Comparison of ENCODE assay signal across 8 cellular contexts in the genomic region with DNA sequence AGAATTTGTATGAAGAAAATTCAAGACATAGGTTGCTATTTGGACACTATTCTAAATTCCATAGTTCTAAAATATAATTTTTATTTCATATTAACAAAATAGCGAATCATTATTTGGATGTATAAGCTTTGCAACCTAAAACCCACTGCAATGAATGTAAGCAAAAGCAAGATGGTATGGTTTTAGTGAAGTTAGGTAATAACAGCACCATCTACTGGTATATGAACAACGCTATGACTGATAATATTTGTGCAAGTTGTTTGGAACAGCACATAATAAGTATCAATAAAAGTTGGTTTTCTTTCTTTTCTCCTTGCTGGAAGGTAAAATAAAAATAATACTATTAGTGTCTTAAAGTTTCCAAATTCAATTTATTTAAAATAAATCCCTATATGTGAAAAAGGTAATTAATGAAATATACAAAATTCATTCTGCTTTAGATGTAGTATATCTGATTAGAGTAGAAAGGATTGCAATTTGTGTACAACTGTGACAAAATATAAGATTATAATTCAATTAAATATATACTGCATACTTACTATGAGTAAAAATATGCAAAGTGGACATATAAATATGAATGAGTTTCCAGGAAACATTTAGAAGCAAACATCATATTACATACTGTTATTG.
DNase-seq lines count a peak whose midpoint lies in the region; ATAC-seq and TF ChIP-seq lines count a peak whose summit lies in the region.

No MANE protein-coding gene starts in this region.

- DNase-seq in DMS153 treated with DMSO at 0.1 percent for 48 hours (lab: John Stamatoyannopoulos, UW; ENCODE audit: unreplicated experiment) (peak; percentile 24), NCI-H1105 treated with DMSO at 0.1 percent for 48 hours (lab: John Stamatoyannopoulos, UW) (peak; percentile 66), amniotic stem cell (lab: John Stamatoyannopoulos, UW) (peak; percentile 5), left lung (no peak), GOT3 (lab: John Stamatoyannopoulos, UW) (no peak), islet precursor cell (no peak), NK-92 (lab: John Stamatoyannopoulos, UW; ENCODE audit: unreplicated experiment) (no peak)

- no peaks in the 10 kb centered on the region for H3K27me3 ChIP-seq in left lung

- H3K36me3 ChIP-seq in left lung: no peaks in the 10 kb centered on the region

- H3K4me1 ChIP-seq in left lung: no peaks in the 10 kb centered on the region

- peak in 1 of 2 donors; percentile 37 for TF ChIP-seq CTCF in left lung (IDR thresholded peaks at IDR 0.05)

- ATAC-seq in GM21447 (IDR thresholded peaks at IDR 0.05; ENCODE audit: unreplicated experiment) (peak; percentile 69), left lung (peak; percentile 66)

- H3K4me3 ChIP-seq in left lung: no peak overlapping the region

- intact Hi-C loops in left lung (cut with DNase I): no loop called here

- no peaks in the 10 kb centered on the region for H3K9me3 ChIP-seq in left lung

- H3K27ac ChIP-seq in left lung: no peak overlapping the region

Comparison
In these comparisons a context has a peak if more than half of its experiments do, and no peak if none do; other contexts are left out.
1. DNase-seq: peak in DMS153 treated with DMSO at 0.1 percent for 48 hours (single experiment), NCI-H1105 treated with DMSO at 0.1 percent for 48 hours (single experiment) and amniotic stem cell (single experiment); none in left lung (0 of 2), GOT3 (single experiment), islet precursor cell (single experiment) and NK-92 (single experiment).